Comparison of ENCODE assay signal across 9 cellular contexts in the genomic region with DNA sequence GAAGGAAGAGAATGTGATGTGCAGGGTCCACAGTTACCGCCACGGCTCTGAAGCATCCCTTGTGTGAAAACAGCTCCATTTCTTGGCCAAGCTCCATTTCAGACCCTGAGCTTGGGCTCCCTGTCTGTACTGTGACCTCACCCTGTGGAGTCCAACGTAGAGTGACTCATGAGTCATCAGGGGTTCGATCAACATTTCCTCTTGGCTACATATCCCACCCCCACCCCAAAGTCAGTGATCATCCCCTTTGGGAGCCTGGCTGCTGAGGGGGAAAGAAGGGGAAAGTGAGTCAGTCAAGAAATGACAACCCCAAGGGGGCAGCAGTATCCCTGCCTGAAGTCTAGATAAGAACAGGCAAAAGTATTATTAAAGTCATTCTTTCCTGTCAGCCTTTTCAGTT.
DNase-seq lines count a peak whose midpoint lies in the region; TF ChIP-seq lines count a peak whose summit lies in the region.
"Had no signal": no experiment of that assay in that cellular context is flagged by ENCODE, and none has a peak within 500 bp of the region (broad histone marks: within the 10 kb centered on the region; RNA-seq: fewer than 3 reads in every experiment).

No MANE protein-coding gene starts in this region.

- H3K18ac ChIP-seq in neuronal stem cell (ENCODE audit: low read length) = no peak overlapping the region

- peaks cover 35% of the 10 kb centered on the region for H3K4me1 ChIP-seq in CD4-positive, alpha-beta memory T cell (ENCODE audit: insufficient read depth, low read length)
- H3K4me1 ChIP-seq in OCI-LY1 (ENCODE audit: insufficient read depth, low read length, severe bottlenecking) (peaks cover 66% of the 10 kb centered on the region), neural progenitor cell (no peaks in the 10 kb centered on the region), neuronal stem cell (ENCODE audit: control insufficient read depth in 2 of 2, insufficient read depth in 1 of 2, low read depth in 1 of 2, low read length in 2 of 2) (no peaks in the 10 kb centered on the region), tibial artery (no peaks in the 10 kb centered on the region)

- H3K4me3 ChIP-seq in CD4-positive, alpha-beta memory T cell (ENCODE audit: low read length in 2 of 2) = no peak overlapping the region
- H3K4me3 ChIP-seq in OCI-LY1 (ENCODE audit: low read depth, low read length, poor library complexity, severe bottlenecking) = no peak overlapping the region
- no peak overlapping the region for H3K4me3 ChIP-seq in neural progenitor cell
- H3K4me3 ChIP-seq in neuronal stem cell (ENCODE audit: low read length in 2 of 2) = no peak overlapping the region
- H3K4me3 ChIP-seq in tibial artery = no peak overlapping the region

- H3F3A ChIP-seq in OCI-LY1 (ENCODE audit: insufficient read depth, low read length) (no peaks in the 10 kb centered on the region), neural progenitor cell (ENCODE audit: low read depth) (no peaks in the 10 kb centered on the region)

- DNase-seq in CD4-positive, alpha-beta memory T cell = peak in 1 of 5 donors; percentile 73
- no peak for DNase-seq in neural progenitor cell (ENCODE audit: low spot score)
- no peak for DNase-seq in neuronal stem cell (ENCODE audit: low spot score)
- no peak for DNase-seq in NCI-H446 treated with DMSO at 0.1 percent for 48 hours (lab: John Stamatoyannopoulos, UW)
- no peak for DNase-seq in HPDE6-E6E7 (ENCODE audit: extremely low spot score)
- DNase-seq in tibial artery = no peak
- DNase-seq: posterior cingulate gyrus had no signal

- H3K27ac Mint-ChIP-seq in CD4-positive, alpha-beta memory T cell = peak overlapping the region; percentile 90 to 98 (median 97)
- peak overlapping the region; percentile 90 for H3K27ac Mint-ChIP-seq in activated naive CD8-positive, alpha-beta T cell
- H3K27ac Mint-ChIP-seq in neural progenitor cell = no peak overlapping the region

- intact Hi-C loops in CD4-positive, alpha-beta memory T cell (cut with micrococcal nuclease) = loop anchor here (2.0 kb wide), 1 partner anchor 23 kb away; no protein-coding TSS in a partner anchor
- intact Hi-C loops in tibial artery (cut with DNase I; ENCODE audit: low total_unique reads) = no loop called here

- CTCF ChIA-PET in CD4-positive, alpha-beta memory T cell (lab: Charles Lee; ENCODE audit: partially characterized antibody) = interaction anchor here (0.8 to 3.8 kb wide), 10 partner anchors 12 to 181 kb away, joined by 3 to 39 read pairs (median 4); a partner anchor contains a TSS

- no peak overlapping the region for H4K8ac ChIP-seq in neuronal stem cell (ENCODE audit: low read depth, low read length)

- peaks cover 0 to 5% of the 10 kb centered on the region in 2 donors for H3K27me3 Mint-ChIP-seq in CD4-positive, alpha-beta memory T cell
- H3K27me3 Mint-ChIP-seq in activated naive CD8-positive, alpha-beta T cell = no peaks in the 10 kb centered on the region
- peaks cover 14% of the 10 kb centered on the region for H3K27me3 Mint-ChIP-seq in neural progenitor cell (ENCODE audit: insufficient read depth, low read depth)

- H3K9me3 Mint-ChIP-seq in CD4-positive, alpha-beta memory T cell = peaks cover 0 to 3% (median 0%) of the 10 kb centered on the region in 8 donors
- no peaks in the 10 kb centered on the region for H3K9me3 Mint-ChIP-seq in activated naive CD8-positive, alpha-beta T cell (ENCODE audit: low read depth)
- H3K9me3 Mint-ChIP-seq in neural progenitor cell = no peaks in the 10 kb centered on the region

- H3K14ac ChIP-seq in neuronal stem cell (ENCODE audit: low read length) = no peak overlapping the region

- no peaks in the 10 kb centered on the region for H3K27me3 ChIP-seq in CD4-positive, alpha-beta memory T cell (ENCODE audit: insufficient read depth, low read length)
- H3K27me3 ChIP-seq in OCI-LY1 (ENCODE audit: insufficient read depth, low read length) = no peaks in the 10 kb centered on the region
- no peaks in the 10 kb centered on the region for H3K27me3 ChIP-seq in neural progenitor cell
- peaks cover 0 to 11% (median 0%) of the 10 kb centered on the region in 3 experiments for H3K27me3 ChIP-seq in neuronal stem cell (ENCODE audit: control insufficient read depth in 3 of 3, insufficient read depth in 3 of 3, low read depth in 1 of 3, low read length in 3 of 3)
- no peaks in the 10 kb centered on the region for H3K27me3 ChIP-seq in tibial artery

- H2AFZ ChIP-seq in OCI-LY1 (ENCODE audit: low read length) (no peak overlapping the region), neural progenitor cell (replicated peaks) (no peak overlapping the region), neuronal stem cell (ENCODE audit: low read length) (no peak overlapping the region)

- peaks cover 0 to 4% of the 10 kb centered on the region in 2 donors for H3K36me3 Mint-ChIP-seq in CD4-positive, alpha-beta memory T cell
- H3K36me3 Mint-ChIP-seq in activated naive CD8-positive, alpha-beta T cell = no peaks in the 10 kb centered on the region
- H3K36me3 Mint-ChIP-seq in neural progenitor cell = no peaks in the 10 kb centered on the region

- H3K9ac ChIP-seq in OCI-LY1 (ENCODE audit: low read length) (no peak overlapping the region; the same call in 1 of the 2 replicates), neural progenitor cell (no peak overlapping the region), neuronal stem cell (ENCODE audit: low read depth, low read length, poor library complexity) (no peak overlapping the region)

- peak; percentile 71 for TF ChIP-seq CTCF in OCI-LY1 (IDR thresholded peaks at IDR 0.05; ENCODE audit: low read length)
- peak; percentile 15 for TF ChIP-seq CTCF in neural progenitor cell (IDR thresholded peaks at IDR 0.05)
- no peak for TF ChIP-seq CTCF in tibial artery (IDR thresholded peaks at IDR 0.05)

- no peaks in the 10 kb centered on the region for H3K36me3 ChIP-seq in CD4-positive, alpha-beta memory T cell (ENCODE audit: insufficient read depth, low read length)
- H3K36me3 ChIP-seq in OCI-LY1 (ENCODE audit: insufficient read depth, low read length) (no peaks in the 10 kb centered on the region), neural progenitor cell (no peaks in the 10 kb centered on the region), neuronal stem cell (replicated peaks in 1 of 2; ENCODE audit: control insufficient read depth in 2 of 2, insufficient read depth in 2 of 2, low read length in 2 of 2) (no peaks in the 10 kb centered on the region), tibial artery (no peaks in the 10 kb centered on the region)

- POLR2A ChIA-PET in CD4-positive, alpha-beta memory T cell (lab: Charles Lee; ENCODE audit: partially characterized antibody) = interaction anchor here (0.7 to 4.3 kb wide), 5 partner anchors 11 to 169 kb away, joined by 3 to 57 read pairs (median 11); a partner anchor contains a TSS

- H3K9me2 ChIP-seq in OCI-LY1 (ENCODE audit: low read depth, low read length) = no peaks in the 10 kb centered on the region

- H2BK5ac ChIP-seq in neuronal stem cell (ENCODE audit: low read length) = no peak overlapping the region

- H4K20me1 ChIP-seq in OCI-LY1 (ENCODE audit: insufficient read depth, low read length) (no peaks in the 10 kb centered on the region), neural progenitor cell (ENCODE audit: low read depth) (no peaks in the 10 kb centered on the region)

- no peaks in the 10 kb centered on the region for H3K79me2 ChIP-seq in OCI-LY1 (ENCODE audit: insufficient read depth, low read length)
- H3K79me2 ChIP-seq in neural progenitor cell (ENCODE audit: low read depth) = no peaks in the 10 kb centered on the region

- WGBS in neuronal stem cell (ENCODE audit: extremely low coverage in 2 of 2, insufficient read length in 2 of 2, insufficient replicate concordance in 1 of 2), 2 donors = no CpG with 5 or more reads among the region's 4 CpGs

- H2AK5ac ChIP-seq in neuronal stem cell (ENCODE audit: low read depth, low read length) = no peak overlapping the region

- H2BK120ac ChIP-seq in neuronal stem cell (ENCODE audit: low read depth, low read length) = no peak overlapping the region

- H3K4me1 Mint-ChIP-seq in CD4-positive, alpha-beta memory T cell = peaks cover 25 to 56% (median 40%) of the 10 kb centered on the region in 4 donors
- H3K4me1 Mint-ChIP-seq in activated naive CD8-positive, alpha-beta T cell (ENCODE audit: low read depth) = peaks cover 47% of the 10 kb centered on the region
- no peaks in the 10 kb centered on the region for H3K4me1 Mint-ChIP-seq in neural progenitor cell

- no peak overlapping the region for H2BK12ac ChIP-seq in neuronal stem cell (ENCODE audit: low read length)

- H4K91ac ChIP-seq in neuronal stem cell (ENCODE audit: low read depth, low read length, poor library complexity) = no peak overlapping the region

- no peak overlapping the region for H2BK15ac ChIP-seq in neuronal stem cell (ENCODE audit: low read length)

- no peaks in the 10 kb centered on the region for H3K9me3 ChIP-seq in CD4-positive, alpha-beta memory T cell (ENCODE audit: control insufficient read depth in 1 of 2, low read length in 2 of 2)
- H3K9me3 ChIP-seq in OCI-LY1 (ENCODE audit: low read length) = no peaks in the 10 kb centered on the region
- no peaks in the 10 kb centered on the region for H3K9me3 ChIP-seq in neural progenitor cell (ENCODE audit: low read depth)
- H3K9me3 ChIP-seq in neuronal stem cell (replicated peaks in 1 of 2; ENCODE audit: control insufficient read depth in 2 of 2, insufficient read depth in 1 of 2, low read depth in 1 of 2, low read length in 2 of 2) = no peaks in the 10 kb centered on the region
- H3K9me3 ChIP-seq in tibial artery = no peaks in the 10 kb centered on the region

- H3K27ac ChIP-seq in CD4-positive, alpha-beta memory T cell (ENCODE audit: low read depth, low read length) = no peak overlapping the region
- H3K27ac ChIP-seq in OCI-LY1 (ENCODE audit: low read depth, low read length, poor library complexity, severe bottlenecking) (peak overlapping the region; percentile 83), neural progenitor cell (no peak overlapping the region), neuronal stem cell (replicated peaks; ENCODE audit: low read length) (no peak overlapping the region), tibial artery (no peak overlapping the region)

- no peak overlapping the region for H3K4ac ChIP-seq in neuronal stem cell (ENCODE audit: low read length)

- H3K4me3 Mint-ChIP-seq in CD4-positive, alpha-beta memory T cell = peak overlapping the region in 5 of 8 donors; percentile 11 to 78 (median 53)
- H3K4me3 Mint-ChIP-seq in activated naive CD8-positive, alpha-beta T cell = peak overlapping the region; percentile 61
- H3K4me3 Mint-ChIP-seq in neural progenitor cell = peak overlapping the region; percentile 18

- no peak overlapping the region; the same call in 1 of the 2 replicates for H3K4me2 ChIP-seq in OCI-LY1 (ENCODE audit: low read length)
- no peak overlapping the region for H3K4me2 ChIP-seq in neural progenitor cell
- no peak overlapping the region for H3K4me2 ChIP-seq in neuronal stem cell (ENCODE audit: insufficient read depth, low read length, poor library complexity, severe bottlenecking)

- H3K23ac ChIP-seq in neuronal stem cell (ENCODE audit: low read depth, low read length, poor library complexity) = no peak overlapping the region

- H3K79me1 ChIP-seq in neuronal stem cell (ENCODE audit: low read depth, low read length) = peaks cover 1% of the 10 kb centered on the region

Comparison
In these comparisons a context has a peak if more than half of its experiments do, and no peak if none do; other contexts are left out.
1. CTCF ChIP-seq: peak in OCI-LY1 (single experiment) and neural progenitor cell (single experiment); none in tibial artery (0 of 2).
2. Peak in every context shown above with its lines, with median percentiles within 50 percentile points of each other: H3K4me3 Mint-ChIP-seq.